ENCODE assay signal across 1 cellular context in the genomic region with DNA sequence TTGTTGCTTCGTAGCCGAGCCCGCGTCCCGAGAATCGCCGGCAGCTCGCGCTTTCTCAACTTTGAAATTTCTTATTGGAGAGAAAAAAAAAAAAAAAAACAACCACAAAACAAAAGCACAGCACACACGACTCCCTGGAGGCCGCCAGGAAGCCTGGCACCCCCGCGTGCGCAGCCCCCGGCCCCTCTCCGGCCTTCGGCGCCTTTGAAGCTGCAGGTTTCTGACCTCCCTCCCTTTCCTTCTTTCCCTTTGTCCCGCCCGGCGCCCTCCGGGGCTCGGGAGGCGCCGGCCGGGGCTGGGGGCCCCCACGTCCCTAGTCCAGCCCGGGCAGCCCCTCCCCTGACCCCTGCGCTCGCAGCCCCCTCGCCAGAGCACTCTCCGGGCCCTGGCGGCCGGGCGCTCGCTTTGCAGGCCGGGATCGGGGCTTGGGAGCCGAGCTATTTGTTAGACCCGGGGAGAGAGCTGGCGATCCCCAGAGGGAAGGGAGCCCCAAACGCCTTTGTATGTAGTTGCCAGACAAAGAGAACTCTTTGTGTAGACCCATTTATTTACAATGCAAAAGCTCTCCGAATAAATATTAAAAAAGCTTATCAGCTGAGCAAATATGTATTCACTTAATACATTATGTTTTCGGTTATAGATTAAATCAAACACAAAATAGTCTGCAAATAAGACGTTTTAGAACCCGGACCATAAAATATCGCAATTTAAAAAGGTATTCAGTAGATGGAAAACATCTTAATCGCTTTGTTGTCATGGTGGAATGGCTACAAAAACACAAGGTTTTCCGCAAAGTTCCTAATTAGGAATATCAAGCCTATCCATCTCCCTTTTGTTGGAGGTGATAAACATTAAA.
A peak's percentile ranks its signal among the peaks of the same experiment; 100 is the strongest.
TF ChIP-seq lines count a peak whose summit lies in the region.

No MANE protein-coding gene starts in this region.

TF ChIP-seq in HepG2, 621 proteins besides CTCF, POLR2A, EP300 and RAD21 (continued from another document and continues in another):
- TF ChIP-seq, protein P1, sequence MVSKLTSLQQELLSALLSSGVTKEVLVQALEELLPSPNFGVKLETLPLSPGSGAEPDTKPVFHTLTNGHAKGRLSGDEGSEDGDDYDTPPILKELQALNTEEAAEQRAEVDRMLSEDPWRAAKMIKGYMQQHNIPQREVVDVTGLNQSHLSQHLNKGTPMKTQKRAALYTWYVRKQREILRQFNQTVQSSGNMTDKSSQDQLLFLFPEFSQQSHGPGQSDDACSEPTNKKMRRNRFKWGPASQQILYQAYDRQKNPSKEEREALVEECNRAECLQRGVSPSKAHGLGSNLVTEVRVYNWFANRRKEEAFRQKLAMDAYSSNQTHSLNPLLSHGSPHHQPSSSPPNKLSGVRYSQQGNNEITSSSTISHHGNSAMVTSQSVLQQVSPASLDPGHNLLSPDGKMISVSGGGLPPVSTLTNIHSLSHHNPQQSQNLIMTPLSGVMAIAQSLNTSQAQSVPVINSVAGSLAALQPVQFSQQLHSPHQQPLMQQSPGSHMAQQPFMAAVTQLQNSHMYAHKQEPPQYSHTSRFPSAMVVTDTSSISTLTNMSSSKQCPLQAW (CRISPR knock-in tag; IDR thresholded peaks at IDR 0.05), result no peak
- peak; percentile 32; the same call in 1 of the 2 replicates for TF ChIP-seq ARNTL (CRISPR knock-in tag; IDR thresholded peaks at IDR 0.05)
- TF ChIP-seq, protein P2, sequence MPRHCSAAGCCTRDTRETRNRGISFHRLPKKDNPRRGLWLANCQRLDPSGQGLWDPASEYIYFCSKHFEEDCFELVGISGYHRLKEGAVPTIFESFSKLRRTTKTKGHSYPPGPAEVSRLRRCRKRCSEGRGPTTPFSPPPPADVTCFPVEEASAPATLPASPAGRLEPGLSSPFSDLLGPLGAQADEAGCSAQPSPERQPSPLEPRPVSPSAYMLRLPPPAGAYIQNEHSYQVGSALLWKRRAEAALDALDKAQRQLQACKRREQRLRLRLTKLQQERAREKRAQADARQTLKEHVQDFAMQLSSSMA (CRISPR knock-in tag; IDR thresholded peaks at IDR 0.05), result no peak
- TF ChIP-seq BORCS8-MEF2B (CRISPR knock-in tag; IDR thresholded peaks at IDR 0.05), result no peak
- no peak for TF ChIP-seq ZSCAN22 (CRISPR knock-in tag; IDR thresholded peaks at IDR 0.05)
- TF ChIP-seq ZNF224 (CRISPR knock-in tag; IDR thresholded peaks at IDR 0.05), result no peak
- TF ChIP-seq, protein P3, sequence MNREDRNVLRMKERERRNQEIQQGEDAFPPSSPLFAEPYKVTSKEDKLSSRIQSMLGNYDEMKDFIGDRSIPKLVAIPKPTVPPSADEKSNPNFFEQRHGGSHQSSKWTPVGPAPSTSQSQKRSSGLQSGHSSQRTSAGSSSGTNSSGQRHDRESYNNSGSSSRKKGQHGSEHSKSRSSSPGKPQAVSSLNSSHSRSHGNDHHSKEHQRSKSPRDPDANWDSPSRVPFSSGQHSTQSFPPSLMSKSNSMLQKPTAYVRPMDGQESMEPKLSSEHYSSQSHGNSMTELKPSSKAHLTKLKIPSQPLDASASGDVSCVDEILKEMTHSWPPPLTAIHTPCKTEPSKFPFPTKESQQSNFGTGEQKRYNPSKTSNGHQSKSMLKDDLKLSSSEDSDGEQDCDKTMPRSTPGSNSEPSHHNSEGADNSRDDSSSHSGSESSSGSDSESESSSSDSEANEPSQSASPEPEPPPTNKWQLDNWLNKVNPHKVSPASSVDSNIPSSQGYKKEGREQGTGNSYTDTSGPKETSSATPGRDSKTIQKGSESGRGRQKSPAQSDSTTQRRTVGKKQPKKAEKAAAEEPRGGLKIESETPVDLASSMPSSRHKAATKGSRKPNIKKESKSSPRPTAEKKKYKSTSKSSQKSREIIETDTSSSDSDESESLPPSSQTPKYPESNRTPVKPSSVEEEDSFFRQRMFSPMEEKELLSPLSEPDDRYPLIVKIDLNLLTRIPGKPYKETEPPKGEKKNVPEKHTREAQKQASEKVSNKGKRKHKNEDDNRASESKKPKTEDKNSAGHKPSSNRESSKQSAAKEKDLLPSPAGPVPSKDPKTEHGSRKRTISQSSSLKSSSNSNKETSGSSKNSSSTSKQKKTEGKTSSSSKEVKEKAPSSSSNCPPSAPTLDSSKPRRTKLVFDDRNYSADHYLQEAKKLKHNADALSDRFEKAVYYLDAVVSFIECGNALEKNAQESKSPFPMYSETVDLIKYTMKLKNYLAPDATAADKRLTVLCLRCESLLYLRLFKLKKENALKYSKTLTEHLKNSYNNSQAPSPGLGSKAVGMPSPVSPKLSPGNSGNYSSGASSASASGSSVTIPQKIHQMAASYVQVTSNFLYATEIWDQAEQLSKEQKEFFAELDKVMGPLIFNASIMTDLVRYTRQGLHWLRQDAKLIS (CRISPR knock-in tag; IDR thresholded peaks at IDR 0.05), result no peak
- TF ChIP-seq RAD51 (IDR thresholded peaks at IDR 0.05; ENCODE audit: borderline replicate concordance), result no peak
- TF ChIP-seq SOX6 (IDR thresholded peaks at IDR 0.05), result no peak
- peak; percentile 90 for TF ChIP-seq SOX6 (CRISPR knock-in tag; IDR thresholded peaks at IDR 0.05)
- TF ChIP-seq HOXA9 (CRISPR knock-in tag; IDR thresholded peaks at IDR 0.05; ENCODE audit: borderline replicate concordance), result no peak
- no peak for TF ChIP-seq DNMT3B (CRISPR knock-in tag; conservative IDR thresholded peaks at IDR 0.05)
- TF ChIP-seq ZNF777 (CRISPR knock-in tag; IDR thresholded peaks at IDR 0.05), result no peak
- no peak for TF ChIP-seq ZNF205 (CRISPR knock-in tag; IDR thresholded peaks at IDR 0.05)
- TF ChIP-seq, protein P4, sequence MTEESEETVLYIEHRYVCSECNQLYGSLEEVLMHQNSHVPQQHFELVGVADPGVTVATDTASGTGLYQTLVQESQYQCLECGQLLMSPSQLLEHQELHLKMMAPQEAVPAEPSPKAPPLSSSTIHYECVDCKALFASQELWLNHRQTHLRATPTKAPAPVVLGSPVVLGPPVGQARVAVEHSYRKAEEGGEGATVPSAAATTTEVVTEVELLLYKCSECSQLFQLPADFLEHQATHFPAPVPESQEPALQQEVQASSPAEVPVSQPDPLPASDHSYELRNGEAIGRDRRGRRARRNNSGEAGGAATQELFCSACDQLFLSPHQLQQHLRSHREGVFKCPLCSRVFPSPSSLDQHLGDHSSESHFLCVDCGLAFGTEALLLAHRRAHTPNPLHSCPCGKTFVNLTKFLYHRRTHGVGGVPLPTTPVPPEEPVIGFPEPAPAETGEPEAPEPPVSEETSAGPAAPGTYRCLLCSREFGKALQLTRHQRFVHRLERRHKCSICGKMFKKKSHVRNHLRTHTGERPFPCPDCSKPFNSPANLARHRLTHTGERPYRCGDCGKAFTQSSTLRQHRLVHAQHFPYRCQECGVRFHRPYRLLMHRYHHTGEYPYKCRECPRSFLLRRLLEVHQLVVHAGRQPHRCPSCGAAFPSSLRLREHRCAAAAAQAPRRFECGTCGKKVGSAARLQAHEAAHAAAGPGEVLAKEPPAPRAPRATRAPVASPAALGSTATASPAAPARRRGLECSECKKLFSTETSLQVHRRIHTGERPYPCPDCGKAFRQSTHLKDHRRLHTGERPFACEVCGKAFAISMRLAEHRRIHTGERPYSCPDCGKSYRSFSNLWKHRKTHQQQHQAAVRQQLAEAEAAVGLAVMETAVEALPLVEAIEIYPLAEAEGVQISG (CRISPR knock-in tag; IDR thresholded peaks at IDR 0.05), result no peak
- TF ChIP-seq HDAC6 (IDR thresholded peaks at IDR 0.05; ENCODE audit: low read depth, low read length), result no peak
- TF ChIP-seq ZNF264 (CRISPR knock-in tag; IDR thresholded peaks at IDR 0.05), result no peak
- TF ChIP-seq, protein P5, sequence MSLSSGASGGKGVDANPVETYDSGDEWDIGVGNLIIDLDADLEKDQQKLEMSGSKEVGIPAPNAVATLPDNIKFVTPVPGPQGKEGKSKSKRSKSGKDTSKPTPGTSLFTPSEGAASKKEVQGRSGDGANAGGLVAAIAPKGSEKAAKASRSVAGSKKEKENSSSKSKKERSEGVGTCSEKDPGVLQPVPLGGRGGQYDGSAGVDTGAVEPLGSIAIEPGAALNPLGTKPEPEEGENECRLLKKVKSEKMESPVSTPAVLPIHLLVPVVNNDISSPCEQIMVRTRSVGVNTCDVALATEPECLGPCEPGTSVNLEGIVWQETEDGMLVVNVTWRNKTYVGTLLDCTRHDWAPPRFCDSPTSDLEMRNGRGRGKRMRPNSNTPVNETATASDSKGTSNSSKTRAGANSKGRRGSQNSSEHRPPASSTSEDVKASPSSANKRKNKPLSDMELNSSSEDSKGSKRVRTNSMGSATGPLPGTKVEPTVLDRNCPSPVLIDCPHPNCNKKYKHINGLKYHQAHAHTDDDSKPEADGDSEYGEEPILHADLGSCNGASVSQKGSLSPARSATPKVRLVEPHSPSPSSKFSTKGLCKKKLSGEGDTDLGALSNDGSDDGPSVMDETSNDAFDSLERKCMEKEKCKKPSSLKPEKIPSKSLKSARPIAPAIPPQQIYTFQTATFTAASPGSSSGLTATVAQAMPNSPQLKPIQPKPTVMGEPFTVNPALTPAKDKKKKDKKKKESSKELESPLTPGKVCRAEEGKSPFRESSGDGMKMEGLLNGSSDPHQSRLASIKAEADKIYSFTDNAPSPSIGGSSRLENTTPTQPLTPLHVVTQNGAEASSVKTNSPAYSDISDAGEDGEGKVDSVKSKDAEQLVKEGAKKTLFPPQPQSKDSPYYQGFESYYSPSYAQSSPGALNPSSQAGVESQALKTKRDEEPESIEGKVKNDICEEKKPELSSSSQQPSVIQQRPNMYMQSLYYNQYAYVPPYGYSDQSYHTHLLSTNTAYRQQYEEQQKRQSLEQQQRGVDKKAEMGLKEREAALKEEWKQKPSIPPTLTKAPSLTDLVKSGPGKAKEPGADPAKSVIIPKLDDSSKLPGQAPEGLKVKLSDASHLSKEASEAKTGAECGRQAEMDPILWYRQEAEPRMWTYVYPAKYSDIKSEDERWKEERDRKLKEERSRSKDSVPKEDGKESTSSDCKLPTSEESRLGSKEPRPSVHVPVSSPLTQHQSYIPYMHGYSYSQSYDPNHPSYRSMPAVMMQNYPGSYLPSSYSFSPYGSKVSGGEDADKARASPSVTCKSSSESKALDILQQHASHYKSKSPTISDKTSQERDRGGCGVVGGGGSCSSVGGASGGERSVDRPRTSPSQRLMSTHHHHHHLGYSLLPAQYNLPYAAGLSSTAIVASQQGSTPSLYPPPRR (CRISPR knock-in tag; IDR thresholded peaks at IDR 0.05; ENCODE audit: borderline replicate concordance), result peak; percentile 41; the same call in 1 of the 2 replicates
- TF ChIP-seq ZNF34 (CRISPR knock-in tag; IDR thresholded peaks at IDR 0.05; ENCODE audit: borderline replicate concordance), result no peak
- peak; percentile 70 for TF ChIP-seq RARA (CRISPR knock-in tag; IDR thresholded peaks at IDR 0.05)
- TF ChIP-seq, protein P6, sequence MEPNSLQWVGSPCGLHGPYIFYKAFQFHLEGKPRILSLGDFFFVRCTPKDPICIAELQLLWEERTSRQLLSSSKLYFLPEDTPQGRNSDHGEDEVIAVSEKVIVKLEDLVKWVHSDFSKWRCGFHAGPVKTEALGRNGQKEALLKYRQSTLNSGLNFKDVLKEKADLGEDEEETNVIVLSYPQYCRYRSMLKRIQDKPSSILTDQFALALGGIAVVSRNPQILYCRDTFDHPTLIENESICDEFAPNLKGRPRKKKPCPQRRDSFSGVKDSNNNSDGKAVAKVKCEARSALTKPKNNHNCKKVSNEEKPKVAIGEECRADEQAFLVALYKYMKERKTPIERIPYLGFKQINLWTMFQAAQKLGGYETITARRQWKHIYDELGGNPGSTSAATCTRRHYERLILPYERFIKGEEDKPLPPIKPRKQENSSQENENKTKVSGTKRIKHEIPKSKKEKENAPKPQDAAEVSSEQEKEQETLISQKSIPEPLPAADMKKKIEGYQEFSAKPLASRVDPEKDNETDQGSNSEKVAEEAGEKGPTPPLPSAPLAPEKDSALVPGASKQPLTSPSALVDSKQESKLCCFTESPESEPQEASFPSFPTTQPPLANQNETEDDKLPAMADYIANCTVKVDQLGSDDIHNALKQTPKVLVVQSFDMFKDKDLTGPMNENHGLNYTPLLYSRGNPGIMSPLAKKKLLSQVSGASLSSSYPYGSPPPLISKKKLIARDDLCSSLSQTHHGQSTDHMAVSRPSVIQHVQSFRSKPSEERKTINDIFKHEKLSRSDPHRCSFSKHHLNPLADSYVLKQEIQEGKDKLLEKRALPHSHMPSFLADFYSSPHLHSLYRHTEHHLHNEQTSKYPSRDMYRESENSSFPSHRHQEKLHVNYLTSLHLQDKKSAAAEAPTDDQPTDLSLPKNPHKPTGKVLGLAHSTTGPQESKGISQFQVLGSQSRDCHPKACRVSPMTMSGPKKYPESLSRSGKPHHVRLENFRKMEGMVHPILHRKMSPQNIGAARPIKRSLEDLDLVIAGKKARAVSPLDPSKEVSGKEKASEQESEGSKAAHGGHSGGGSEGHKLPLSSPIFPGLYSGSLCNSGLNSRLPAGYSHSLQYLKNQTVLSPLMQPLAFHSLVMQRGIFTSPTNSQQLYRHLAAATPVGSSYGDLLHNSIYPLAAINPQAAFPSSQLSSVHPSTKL (CRISPR knock-in tag; IDR thresholded peaks at IDR 0.05), result peak; percentile 74
- TF ChIP-seq, protein P7, sequence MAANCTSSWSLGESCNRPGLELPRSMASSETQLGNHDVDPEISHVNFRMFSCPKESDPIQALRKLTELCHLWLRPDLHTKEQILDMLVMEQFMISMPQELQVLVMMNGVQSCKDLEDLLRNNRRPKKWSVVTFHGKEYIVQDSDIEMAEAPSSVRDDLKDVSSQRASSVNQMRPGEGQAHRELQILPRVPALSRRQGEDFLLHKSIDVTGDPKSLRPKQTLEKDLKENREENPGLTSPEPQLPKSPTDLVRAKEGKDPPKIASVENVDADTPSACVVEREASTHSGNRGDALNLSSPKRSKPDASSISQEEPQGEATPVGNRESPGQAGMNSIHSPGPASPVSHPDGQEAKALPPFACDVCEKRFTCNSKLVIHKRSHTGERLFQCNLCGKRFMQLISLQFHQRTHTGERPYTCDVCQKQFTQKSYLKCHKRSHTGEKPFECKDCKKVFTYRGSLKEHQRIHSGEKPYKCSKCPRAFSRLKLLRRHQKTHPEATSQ (CRISPR knock-in tag; IDR thresholded peaks at IDR 0.05; ENCODE audit: borderline replicate concordance), result no peak
- no peak for TF ChIP-seq SUZ12 (IDR thresholded peaks at IDR 0.05; ENCODE audit: low read depth, low read length)
- TF ChIP-seq, protein P8, sequence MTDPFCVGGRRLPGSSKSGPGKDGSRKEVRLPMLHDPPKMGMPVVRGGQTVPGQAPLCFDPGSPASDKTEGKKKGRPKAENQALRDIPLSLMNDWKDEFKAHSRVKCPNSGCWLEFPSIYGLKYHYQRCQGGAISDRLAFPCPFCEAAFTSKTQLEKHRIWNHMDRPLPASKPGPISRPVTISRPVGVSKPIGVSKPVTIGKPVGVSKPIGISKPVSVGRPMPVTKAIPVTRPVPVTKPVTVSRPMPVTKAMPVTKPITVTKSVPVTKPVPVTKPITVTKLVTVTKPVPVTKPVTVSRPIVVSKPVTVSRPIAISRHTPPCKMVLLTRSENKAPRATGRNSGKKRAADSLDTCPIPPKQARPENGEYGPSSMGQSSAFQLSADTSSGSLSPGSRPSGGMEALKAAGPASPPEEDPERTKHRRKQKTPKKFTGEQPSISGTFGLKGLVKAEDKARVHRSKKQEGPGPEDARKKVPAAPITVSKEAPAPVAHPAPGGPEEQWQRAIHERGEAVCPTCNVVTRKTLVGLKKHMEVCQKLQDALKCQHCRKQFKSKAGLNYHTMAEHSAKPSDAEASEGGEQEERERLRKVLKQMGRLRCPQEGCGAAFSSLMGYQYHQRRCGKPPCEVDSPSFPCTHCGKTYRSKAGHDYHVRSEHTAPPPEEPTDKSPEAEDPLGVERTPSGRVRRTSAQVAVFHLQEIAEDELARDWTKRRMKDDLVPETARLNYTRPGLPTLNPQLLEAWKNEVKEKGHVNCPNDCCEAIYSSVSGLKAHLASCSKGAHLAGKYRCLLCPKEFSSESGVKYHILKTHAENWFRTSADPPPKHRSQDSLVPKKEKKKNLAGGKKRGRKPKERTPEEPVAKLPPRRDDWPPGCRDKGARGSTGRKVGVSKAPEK (CRISPR knock-in tag; IDR thresholded peaks at IDR 0.05; ENCODE audit: borderline replicate concordance), result no peak
- TF ChIP-seq PCBP2 (optimal IDR thresholded peaks at IDR 0.05; ENCODE audit: low read depth, low read length, poor library complexity, severe bottlenecking), result no peak
- TF ChIP-seq ZNF772 (CRISPR knock-in tag; IDR thresholded peaks at IDR 0.05), result no peak
- peak; percentile 44; the same call in 1 of the 2 replicates for TF ChIP-seq TOPORS (CRISPR knock-in tag; IDR thresholded peaks at IDR 0.05)
- no peak for TF ChIP-seq MED8 (CRISPR knock-in tag; IDR thresholded peaks at IDR 0.05; ENCODE audit: insufficient replicate concordance)
- no peak; the same call in 1 of the 2 replicates for TF ChIP-seq CCDC6 (CRISPR knock-in tag; IDR thresholded peaks at IDR 0.05)
- peak; percentile 97 for TF ChIP-seq SRSF1 (optimal IDR thresholded peaks at IDR 0.05; ENCODE audit: low read depth, low read length)
